1 cellular context compared by ENCODE assay signal in the genomic region with DNA sequence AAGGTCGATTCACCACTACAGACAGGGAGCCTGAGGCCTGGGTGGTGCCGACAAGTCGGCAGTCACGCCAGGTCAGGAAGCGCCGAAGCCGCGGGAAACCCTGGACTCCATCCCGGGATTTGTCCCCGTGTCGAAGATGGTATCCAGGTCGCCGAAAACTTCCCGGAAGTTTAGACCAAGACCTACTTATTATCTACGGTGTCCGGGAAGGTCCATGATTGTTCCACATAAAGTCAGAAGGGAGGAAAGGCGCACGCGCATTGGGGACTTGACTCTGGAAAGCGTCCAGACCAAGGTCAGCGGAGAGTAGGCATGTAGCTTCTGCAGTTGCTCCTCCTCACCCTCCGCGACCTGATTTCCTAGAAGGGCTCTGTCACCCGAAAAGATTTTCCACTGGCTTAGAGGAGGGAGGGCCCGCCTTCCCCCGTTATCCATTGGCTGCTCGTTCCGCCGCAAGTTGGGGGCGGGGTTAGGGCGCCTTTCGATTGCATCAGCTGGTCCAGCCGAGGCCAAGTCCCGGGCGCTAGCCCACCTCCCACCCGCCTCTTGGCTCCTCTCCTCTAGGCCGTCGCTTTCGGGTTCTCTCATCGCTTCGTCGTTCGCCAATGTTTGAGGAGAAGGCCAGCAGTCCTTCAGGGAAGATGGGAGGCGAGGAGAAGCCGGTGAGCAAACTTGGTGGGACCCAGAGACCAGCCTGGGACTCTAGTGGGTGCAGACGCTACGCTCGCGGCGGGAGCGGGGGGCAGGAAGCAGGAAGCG.
TF ChIP-seq lines count a peak whose summit lies in the region.

Gene TARS1 (plus strand): TSS at position 484 of the 759 bp plus-strand sequence. CDS start 122 bp downstream, at position 606.

TF ChIP-seq in WTC11, 78 proteins besides CTCF, POLR2A, EP300 and RAD21 (continued from another document and continues in another):
- TF ChIP-seq, protein P1, sequence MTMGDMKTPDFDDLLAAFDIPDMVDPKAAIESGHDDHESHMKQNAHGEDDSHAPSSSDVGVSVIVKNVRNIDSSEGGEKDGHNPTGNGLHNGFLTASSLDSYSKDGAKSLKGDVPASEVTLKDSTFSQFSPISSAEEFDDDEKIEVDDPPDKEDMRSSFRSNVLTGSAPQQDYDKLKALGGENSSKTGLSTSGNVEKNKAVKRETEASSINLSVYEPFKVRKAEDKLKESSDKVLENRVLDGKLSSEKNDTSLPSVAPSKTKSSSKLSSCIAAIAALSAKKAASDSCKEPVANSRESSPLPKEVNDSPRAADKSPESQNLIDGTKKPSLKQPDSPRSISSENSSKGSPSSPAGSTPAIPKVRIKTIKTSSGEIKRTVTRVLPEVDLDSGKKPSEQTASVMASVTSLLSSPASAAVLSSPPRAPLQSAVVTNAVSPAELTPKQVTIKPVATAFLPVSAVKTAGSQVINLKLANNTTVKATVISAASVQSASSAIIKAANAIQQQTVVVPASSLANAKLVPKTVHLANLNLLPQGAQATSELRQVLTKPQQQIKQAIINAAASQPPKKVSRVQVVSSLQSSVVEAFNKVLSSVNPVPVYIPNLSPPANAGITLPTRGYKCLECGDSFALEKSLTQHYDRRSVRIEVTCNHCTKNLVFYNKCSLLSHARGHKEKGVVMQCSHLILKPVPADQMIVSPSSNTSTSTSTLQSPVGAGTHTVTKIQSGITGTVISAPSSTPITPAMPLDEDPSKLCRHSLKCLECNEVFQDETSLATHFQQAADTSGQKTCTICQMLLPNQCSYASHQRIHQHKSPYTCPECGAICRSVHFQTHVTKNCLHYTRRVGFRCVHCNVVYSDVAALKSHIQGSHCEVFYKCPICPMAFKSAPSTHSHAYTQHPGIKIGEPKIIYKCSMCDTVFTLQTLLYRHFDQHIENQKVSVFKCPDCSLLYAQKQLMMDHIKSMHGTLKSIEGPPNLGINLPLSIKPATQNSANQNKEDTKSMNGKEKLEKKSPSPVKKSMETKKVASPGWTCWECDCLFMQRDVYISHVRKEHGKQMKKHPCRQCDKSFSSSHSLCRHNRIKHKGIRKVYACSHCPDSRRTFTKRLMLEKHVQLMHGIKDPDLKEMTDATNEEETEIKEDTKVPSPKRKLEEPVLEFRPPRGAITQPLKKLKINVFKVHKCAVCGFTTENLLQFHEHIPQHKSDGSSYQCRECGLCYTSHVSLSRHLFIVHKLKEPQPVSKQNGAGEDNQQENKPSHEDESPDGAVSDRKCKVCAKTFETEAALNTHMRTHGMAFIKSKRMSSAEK (CRISPR knock-in tag; IDR thresholded peaks at IDR 0.05; ENCODE audit: borderline replicate concordance): 0 out of 2 replicates have a peak, but pooled peaks have one; percentile 19
- TF ChIP-seq, protein P2, sequence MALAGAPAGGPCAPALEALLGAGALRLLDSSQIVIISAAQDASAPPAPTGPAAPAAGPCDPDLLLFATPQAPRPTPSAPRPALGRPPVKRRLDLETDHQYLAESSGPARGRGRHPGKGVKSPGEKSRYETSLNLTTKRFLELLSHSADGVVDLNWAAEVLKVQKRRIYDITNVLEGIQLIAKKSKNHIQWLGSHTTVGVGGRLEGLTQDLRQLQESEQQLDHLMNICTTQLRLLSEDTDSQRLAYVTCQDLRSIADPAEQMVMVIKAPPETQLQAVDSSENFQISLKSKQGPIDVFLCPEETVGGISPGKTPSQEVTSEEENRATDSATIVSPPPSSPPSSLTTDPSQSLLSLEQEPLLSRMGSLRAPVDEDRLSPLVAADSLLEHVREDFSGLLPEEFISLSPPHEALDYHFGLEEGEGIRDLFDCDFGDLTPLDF (CRISPR knock-in tag; IDR thresholded peaks at IDR 0.05): no peak
- TF ChIP-seq CREB1 (CRISPR knock-in tag; IDR thresholded peaks at IDR 0.05) (peak; percentile 72; the same call in 1 of the 2 replicates), JAZF1 (CRISPR knock-in tag; IDR thresholded peaks at IDR 0.05) (no peak), ZNF232 (CRISPR knock-in tag; IDR thresholded peaks at IDR 0.05) (no peak), MAX (CRISPR knock-in tag; IDR thresholded peaks at IDR 0.05) (peak; percentile 93), ZBTB21 (CRISPR knock-in tag; IDR thresholded peaks at IDR 0.05; ENCODE audit: borderline replicate concordance) (no peak), ZNF423 (CRISPR knock-in tag; IDR thresholded peaks at IDR 0.05) (no peak), GABPB1 (CRISPR knock-in tag; IDR thresholded peaks at IDR 0.05) (peak; percentile 100), ATF1 (CRISPR knock-in tag; IDR thresholded peaks at IDR 0.05) (no peak; the same call in 1 of the 2 replicates), SMAD4 (CRISPR knock-in tag; IDR thresholded peaks at IDR 0.05) (no peak), ZNF396 (CRISPR knock-in tag; IDR thresholded peaks at IDR 0.05; ENCODE audit: borderline replicate concordance) (no peak), SOX15 (CRISPR knock-in tag; IDR thresholded peaks at IDR 0.05) (no peak), PRDM15 (CRISPR knock-in tag; IDR thresholded peaks at IDR 0.05) (peak; percentile 87), NR2C2 (CRISPR knock-in tag; IDR thresholded peaks at IDR 0.05) (no peak), CREM (CRISPR knock-in tag; IDR thresholded peaks at IDR 0.05) (0 out of 2 replicates have a peak, but pooled peaks have one; percentile 18), NFYB (CRISPR knock-in tag; conservative IDR thresholded peaks at IDR 0.05; ENCODE audit: low read depth) (peak; percentile 78), ZNF121 (CRISPR knock-in tag; IDR thresholded peaks at IDR 0.05) (no peak), PREB (CRISPR knock-in tag; IDR thresholded peaks at IDR 0.05; ENCODE audit: borderline replicate concordance) (no peak), ZMAT4 (CRISPR knock-in tag; IDR thresholded peaks at IDR 0.05) (no peak), EMX1 (CRISPR knock-in tag; IDR thresholded peaks at IDR 0.05) (no peak), NR3C1 (CRISPR knock-in tag; conservative IDR thresholded peaks at IDR 0.05; ENCODE audit: low read depth) (no peak), ZNF317 (CRISPR knock-in tag; IDR thresholded peaks at IDR 0.05; ENCODE audit: borderline replicate concordance, low read depth) (no peak), ATF6 (CRISPR knock-in tag; IDR thresholded peaks at IDR 0.05) (no peak), HMGA2 (CRISPR knock-in tag; IDR thresholded peaks at IDR 0.05) (no peak), KAT7 (CRISPR knock-in tag; IDR thresholded peaks at IDR 0.05; ENCODE audit: borderline replicate concordance) (no peak), FOXK1 (CRISPR knock-in tag; IDR thresholded peaks at IDR 0.05) (peak; percentile 25; the same call in 1 of the 2 replicates)
- TF ChIP-seq, protein P3, sequence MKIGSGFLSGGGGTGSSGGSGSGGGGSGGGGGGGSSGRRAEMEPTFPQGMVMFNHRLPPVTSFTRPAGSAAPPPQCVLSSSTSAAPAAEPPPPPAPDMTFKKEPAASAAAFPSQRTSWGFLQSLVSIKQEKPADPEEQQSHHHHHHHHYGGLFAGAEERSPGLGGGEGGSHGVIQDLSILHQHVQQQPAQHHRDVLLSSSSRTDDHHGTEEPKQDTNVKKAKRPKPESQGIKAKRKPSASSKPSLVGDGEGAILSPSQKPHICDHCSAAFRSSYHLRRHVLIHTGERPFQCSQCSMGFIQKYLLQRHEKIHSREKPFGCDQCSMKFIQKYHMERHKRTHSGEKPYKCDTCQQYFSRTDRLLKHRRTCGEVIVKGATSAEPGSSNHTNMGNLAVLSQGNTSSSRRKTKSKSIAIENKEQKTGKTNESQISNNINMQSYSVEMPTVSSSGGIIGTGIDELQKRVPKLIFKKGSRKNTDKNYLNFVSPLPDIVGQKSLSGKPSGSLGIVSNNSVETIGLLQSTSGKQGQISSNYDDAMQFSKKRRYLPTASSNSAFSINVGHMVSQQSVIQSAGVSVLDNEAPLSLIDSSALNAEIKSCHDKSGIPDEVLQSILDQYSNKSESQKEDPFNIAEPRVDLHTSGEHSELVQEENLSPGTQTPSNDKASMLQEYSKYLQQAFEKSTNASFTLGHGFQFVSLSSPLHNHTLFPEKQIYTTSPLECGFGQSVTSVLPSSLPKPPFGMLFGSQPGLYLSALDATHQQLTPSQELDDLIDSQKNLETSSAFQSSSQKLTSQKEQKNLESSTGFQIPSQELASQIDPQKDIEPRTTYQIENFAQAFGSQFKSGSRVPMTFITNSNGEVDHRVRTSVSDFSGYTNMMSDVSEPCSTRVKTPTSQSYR (CRISPR knock-in tag; IDR thresholded peaks at IDR 0.05): 0 out of 2 replicates have a peak, but pooled peaks have one; percentile 88
- TF ChIP-seq, protein P4, sequence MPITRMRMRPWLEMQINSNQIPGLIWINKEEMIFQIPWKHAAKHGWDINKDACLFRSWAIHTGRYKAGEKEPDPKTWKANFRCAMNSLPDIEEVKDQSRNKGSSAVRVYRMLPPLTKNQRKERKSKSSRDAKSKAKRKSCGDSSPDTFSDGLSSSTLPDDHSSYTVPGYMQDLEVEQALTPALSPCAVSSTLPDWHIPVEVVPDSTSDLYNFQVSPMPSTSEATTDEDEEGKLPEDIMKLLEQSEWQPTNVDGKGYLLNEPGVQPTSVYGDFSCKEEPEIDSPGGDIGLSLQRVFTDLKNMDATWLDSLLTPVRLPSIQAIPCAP (CRISPR knock-in tag; IDR thresholded peaks at IDR 0.05): 0 out of 2 replicates have a peak, but pooled peaks have one; percentile 21
- TF ChIP-seq, protein P5, sequence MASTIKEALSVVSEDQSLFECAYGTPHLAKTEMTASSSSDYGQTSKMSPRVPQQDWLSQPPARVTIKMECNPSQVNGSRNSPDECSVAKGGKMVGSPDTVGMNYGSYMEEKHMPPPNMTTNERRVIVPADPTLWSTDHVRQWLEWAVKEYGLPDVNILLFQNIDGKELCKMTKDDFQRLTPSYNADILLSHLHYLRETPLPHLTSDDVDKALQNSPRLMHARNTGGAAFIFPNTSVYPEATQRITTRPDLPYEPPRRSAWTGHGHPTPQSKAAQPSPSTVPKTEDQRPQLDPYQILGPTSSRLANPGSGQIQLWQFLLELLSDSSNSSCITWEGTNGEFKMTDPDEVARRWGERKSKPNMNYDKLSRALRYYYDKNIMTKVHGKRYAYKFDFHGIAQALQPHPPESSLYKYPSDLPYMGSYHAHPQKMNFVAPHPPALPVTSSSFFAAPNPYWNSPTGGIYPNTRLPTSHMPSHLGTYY (CRISPR knock-in tag; IDR thresholded peaks at IDR 0.05): no peak
- TF ChIP-seq, protein P6, sequence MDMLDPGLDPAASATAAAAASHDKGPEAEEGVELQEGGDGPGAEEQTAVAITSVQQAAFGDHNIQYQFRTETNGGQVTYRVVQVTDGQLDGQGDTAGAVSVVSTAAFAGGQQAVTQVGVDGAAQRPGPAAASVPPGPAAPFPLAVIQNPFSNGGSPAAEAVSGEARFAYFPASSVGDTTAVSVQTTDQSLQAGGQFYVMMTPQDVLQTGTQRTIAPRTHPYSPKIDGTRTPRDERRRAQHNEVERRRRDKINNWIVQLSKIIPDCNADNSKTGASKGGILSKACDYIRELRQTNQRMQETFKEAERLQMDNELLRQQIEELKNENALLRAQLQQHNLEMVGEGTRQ (CRISPR knock-in tag; IDR thresholded peaks at IDR 0.05): peak; percentile 31; the same call in 1 of the 2 replicates
- TF ChIP-seq, protein P7, sequence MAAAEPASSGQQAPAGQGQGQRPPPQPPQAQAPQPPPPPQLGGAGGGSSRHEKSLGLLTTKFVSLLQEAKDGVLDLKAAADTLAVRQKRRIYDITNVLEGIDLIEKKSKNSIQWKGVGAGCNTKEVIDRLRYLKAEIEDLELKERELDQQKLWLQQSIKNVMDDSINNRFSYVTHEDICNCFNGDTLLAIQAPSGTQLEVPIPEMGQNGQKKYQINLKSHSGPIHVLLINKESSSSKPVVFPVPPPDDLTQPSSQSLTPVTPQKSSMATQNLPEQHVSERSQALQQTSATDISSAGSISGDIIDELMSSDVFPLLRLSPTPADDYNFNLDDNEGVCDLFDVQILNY (CRISPR knock-in tag; IDR thresholded peaks at IDR 0.05): no peak
